Comparison of ENCODE assay signal across 11 cellular contexts in genomic region chr16:22641030-22641671, GRCh38.
DNase-seq lines count a peak whose midpoint lies in the region; ATAC-seq and TF ChIP-seq lines count a peak whose summit lies in the region.
"Had no signal": no experiment of that assay in that cellular context is flagged by ENCODE, and none has a peak within 500 bp of the region (broad histone marks: within the 10 kb centered on the region; RNA-seq: fewer than 3 reads in every experiment).

No MANE protein-coding gene starts in this region.

- H3K27ac Mint-ChIP-seq in activated CD8-positive, alpha-beta T cell treated with anti-CD3 and anti-CD28 coated beads for 36 hours, result no peak overlapping the region

- no peak for TF ChIP-seq CTCF in activated CD8-positive, alpha-beta T cell treated with anti-CD3 and anti-CD28 coated beads for 36 hours (IDR thresholded peaks at IDR 0.05)

- no peaks in the 10 kb centered on the region for H3K4me1 Mint-ChIP-seq in activated CD8-positive, alpha-beta T cell treated with anti-CD3 and anti-CD28 coated beads for 36 hours (ENCODE audit: low read depth)
- H3K4me1 Mint-ChIP-seq: central memory CD8-positive, alpha-beta T cell had no signal

- no peak for ATAC-seq in activated CD8-positive, alpha-beta T cell treated with anti-CD3 and anti-CD28 coated beads for 36 hours

- no peaks in the 10 kb centered on the region for H3K36me3 Mint-ChIP-seq in activated CD8-positive, alpha-beta T cell treated with anti-CD3 and anti-CD28 coated beads for 36 hours (ENCODE audit: low read depth)

- H3K9me3 Mint-ChIP-seq in activated CD8-positive, alpha-beta T cell treated with anti-CD3 and anti-CD28 coated beads for 36 hours, result no peaks in the 10 kb centered on the region
- H3K9me3 Mint-ChIP-seq: central memory CD8-positive, alpha-beta T cell had no signal

- intact Hi-C loops in activated CD8-positive, alpha-beta T cell treated with anti-CD3 and anti-CD28 coated beads for 36 hours (cut with micrococcal nuclease), result no loop called here

- POLR2A ChIA-PET in activated CD8-positive, alpha-beta T cell treated with anti-CD3 and anti-CD28 coated beads for 36 hours (lab: Charles Lee), result interaction anchor here (0.6 kb wide), 1 partner anchor 1360 kb away, joined by 4 read pairs; no protein-coding TSS in a partner anchor

- DNase-seq in Daoy (ENCODE audit: low read depth), result peak; percentile 44
- DNase-seq in HuH-7.5 (ENCODE audit: low spot score), result peak; percentile 16
- peak; percentile 37 for DNase-seq in activated CD8-positive, alpha-beta T cell treated with anti-CD3 and anti-CD28 coated beads for 36 hours
- peak; percentile 58 for DNase-seq in iris pigment epithelial cell (ENCODE audit: low read depth)
- DNase-seq in NCI-H446 treated with DMSO at 0.1 percent for 48 hours (lab: John Stamatoyannopoulos, UW), result no peak
- DNase-seq in activated T-cell treated with anti-CD3 and anti-CD28 coated beads for 4 hours, result no peak
- DNase-seq in NOMO-1 treated with DMSO at 0.1 percent for 48 hours (lab: John Stamatoyannopoulos, UW; ENCODE audit: unreplicated experiment), result no peak
- no peak for DNase-seq in GOT3 (lab: John Stamatoyannopoulos, UW)
- DNase-seq: kidney, NCI-H524 had no signal

- H3K27me3 Mint-ChIP-seq in activated CD8-positive, alpha-beta T cell treated with anti-CD3 and anti-CD28 coated beads for 36 hours, result no peaks in the 10 kb centered on the region
- H3K27me3 Mint-ChIP-seq: central memory CD8-positive, alpha-beta T cell had no signal

- CTCF ChIA-PET in activated CD8-positive, alpha-beta T cell treated with anti-CD3 and anti-CD28 coated beads for 36 hours (lab: Charles Lee), result interaction anchor here (1.3 kb wide), 1 partner anchor 37 kb away, joined by 3 read pairs; no protein-coding TSS in a partner anchor

- no peak overlapping the region for H3K4me3 Mint-ChIP-seq in activated CD8-positive, alpha-beta T cell treated with anti-CD3 and anti-CD28 coated beads for 36 hours
- H3K4me3 Mint-ChIP-seq: central memory CD8-positive, alpha-beta T cell had no signal

Comparison
In these comparisons a context has a peak if more than half of its experiments do, and no peak if none do; other contexts are left out.
1. DNase-seq: peak in Daoy (single experiment), HuH-7.5 (single experiment), activated CD8-positive, alpha-beta T cell treated with anti-CD3 and anti-CD28 coated beads for 36 hours (single experiment) and iris pigment epithelial cell (single experiment); none in NCI-H446 treated with DMSO at 0.1 percent for 48 hours (single experiment), activated T-cell treated with anti-CD3 and anti-CD28 coated beads for 4 hours (single experiment), NOMO-1 treated with DMSO at 0.1 percent for 48 hours (single experiment) and GOT3 (single experiment).